In the genomic region with DNA sequence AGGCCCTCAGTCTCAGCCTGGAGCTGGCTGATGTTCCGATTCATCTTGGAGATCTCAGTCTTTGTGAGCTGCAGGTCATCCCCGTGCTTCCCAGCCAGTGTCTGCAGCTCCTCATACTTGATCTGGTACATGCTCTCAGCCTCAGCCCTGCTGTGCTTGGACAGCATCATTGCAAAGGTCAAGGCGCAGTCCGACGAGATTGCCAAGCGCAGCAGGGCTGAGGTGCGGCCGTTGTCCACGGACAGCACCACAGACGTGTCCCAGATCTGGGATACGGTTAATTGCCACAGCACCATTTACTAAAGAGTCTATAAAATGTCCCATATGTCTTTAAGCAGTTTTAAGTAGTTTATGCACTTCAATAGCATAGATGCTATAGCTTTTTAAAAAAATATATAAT, we compare ENCODE assay signal across 2 cellular contexts.
TF ChIP-seq lines count a peak whose summit lies in the region.

No MANE protein-coding gene starts in this region.

TF ChIP-seq in A549, 52 proteins besides CTCF, POLR2A, EP300 and RAD21:
- TF ChIP-seq CEBPB (IDR thresholded peaks at IDR 0.05) (no peak), EHF (CRISPR knock-in tag; IDR thresholded peaks at IDR 0.05) (no peak), JUN (IDR thresholded peaks at IDR 0.05) (no peak), MYC (IDR thresholded peaks at IDR 0.05; ENCODE audit: borderline replicate concordance, low read length) (no peak), NR3C1 (IDR thresholded peaks at IDR 0.05) (no peak), ZFP36 (IDR thresholded peaks at IDR 0.05; ENCODE audit: borderline replicate concordance, partially characterized antibody) (no peak), CBX2 (IDR thresholded peaks at IDR 0.05; ENCODE audit: borderline replicate concordance, low read depth) (no peak), NFE2L2 (conservative IDR thresholded peaks at IDR 0.05; ENCODE audit: low read length) (no peak), RFX5 (IDR thresholded peaks at IDR 0.05) (no peak), KDM1A (IDR thresholded peaks at IDR 0.05; ENCODE audit: low read depth) (no peak), GATA3 (IDR thresholded peaks at IDR 0.05; ENCODE audit: borderline replicate concordance) (no peak), CBX8 (IDR thresholded peaks at IDR 0.05) (no peak), JUNB (IDR thresholded peaks at IDR 0.05) (no peak), EHMT2 (IDR thresholded peaks at IDR 0.05; ENCODE audit: low read depth) (no peak), SMC3 (IDR thresholded peaks at IDR 0.05) (no peak), FOXS1 (CRISPR knock-in tag; IDR thresholded peaks at IDR 0.05) (no peak), RNF2 (IDR thresholded peaks at IDR 0.05; ENCODE audit: borderline replicate concordance, low read depth) (no peak)
- TF ChIP-seq, protein P1, sequence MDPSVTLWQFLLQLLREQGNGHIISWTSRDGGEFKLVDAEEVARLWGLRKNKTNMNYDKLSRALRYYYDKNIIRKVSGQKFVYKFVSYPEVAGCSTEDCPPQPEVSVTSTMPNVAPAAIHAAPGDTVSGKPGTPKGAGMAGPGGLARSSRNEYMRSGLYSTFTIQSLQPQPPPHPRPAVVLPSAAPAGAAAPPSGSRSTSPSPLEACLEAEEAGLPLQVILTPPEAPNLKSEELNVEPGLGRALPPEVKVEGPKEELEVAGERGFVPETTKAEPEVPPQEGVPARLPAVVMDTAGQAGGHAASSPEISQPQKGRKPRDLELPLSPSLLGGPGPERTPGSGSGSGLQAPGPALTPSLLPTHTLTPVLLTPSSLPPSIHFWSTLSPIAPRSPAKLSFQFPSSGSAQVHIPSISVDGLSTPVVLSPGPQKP (IDR thresholded peaks at IDR 0.05; ENCODE audit: low read depth, low read length) = no peak
- TF ChIP-seq, protein P2, sequence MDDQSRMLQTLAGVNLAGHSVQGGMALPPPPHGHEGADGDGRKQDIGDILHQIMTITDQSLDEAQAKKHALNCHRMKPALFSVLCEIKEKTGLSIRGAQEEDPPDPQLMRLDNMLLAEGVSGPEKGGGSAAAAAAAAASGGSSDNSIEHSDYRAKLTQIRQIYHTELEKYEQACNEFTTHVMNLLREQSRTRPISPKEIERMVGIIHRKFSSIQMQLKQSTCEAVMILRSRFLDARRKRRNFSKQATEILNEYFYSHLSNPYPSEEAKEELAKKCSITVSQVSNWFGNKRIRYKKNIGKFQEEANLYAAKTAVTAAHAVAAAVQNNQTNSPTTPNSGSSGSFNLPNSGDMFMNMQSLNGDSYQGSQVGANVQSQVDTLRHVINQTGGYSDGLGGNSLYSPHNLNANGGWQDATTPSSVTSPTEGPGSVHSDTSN (IDR thresholded peaks at IDR 0.05) = no peak

TF ChIP-seq in H1, 55 proteins besides CTCF, POLR2A, EP300 and RAD21:
- TF ChIP-seq, protein P3, sequence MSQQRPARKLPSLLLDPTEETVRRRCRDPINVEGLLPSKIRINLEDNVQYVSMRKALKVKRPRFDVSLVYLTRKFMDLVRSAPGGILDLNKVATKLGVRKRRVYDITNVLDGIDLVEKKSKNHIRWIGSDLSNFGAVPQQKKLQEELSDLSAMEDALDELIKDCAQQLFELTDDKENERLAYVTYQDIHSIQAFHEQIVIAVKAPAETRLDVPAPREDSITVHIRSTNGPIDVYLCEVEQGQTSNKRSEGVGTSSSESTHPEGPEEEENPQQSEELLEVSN (IDR thresholded peaks at IDR 0.05) = no peak
- no peak for TF ChIP-seq ZNF274 (IDR thresholded peaks at IDR 0.05; ENCODE audit: borderline replicate concordance, extremely low read depth, low read length)
- TF ChIP-seq SUZ12 (IDR thresholded peaks at IDR 0.05; ENCODE audit: low read length) = no peak
